12 cellular contexts compared by ENCODE assay signal in genomic region chr12:17928708-17929366, GRCh38.
DNase-seq lines count a peak whose midpoint lies in the region; ATAC-seq and TF ChIP-seq lines count a peak whose summit lies in the region.
"Had no signal": no experiment of that assay in that cellular context is flagged by ENCODE, and none has a peak within 500 bp of the region (broad histone marks: within the 10 kb centered on the region; RNA-seq: fewer than 3 reads in every experiment).

No MANE protein-coding gene starts in this region.

- no peaks in the 10 kb centered on the region for H3K9me2 ChIP-seq in PC-3 (replicated peaks; ENCODE audit: low read length)

- H3K4me3 ChIP-seq in PC-3 (ENCODE audit: low read length) (peak overlapping the region; percentile 48; the same call in 1 of the 2 replicates), smooth muscle cell (no peak overlapping the region)
- H3K4me3 ChIP-seq: adrenal gland, upper lobe of right lung had no signal

- H3K4me2 ChIP-seq in PC-3 (ENCODE audit: low read length) (peak overlapping the region; percentile 80), smooth muscle cell (no peak overlapping the region)

- H3K27me3 ChIP-seq in PC-3 (ENCODE audit: low read length) (no peaks in the 10 kb centered on the region), smooth muscle cell (ENCODE audit: low read depth) (no peaks in the 10 kb centered on the region)
- H3K27me3 ChIP-seq: adrenal gland, upper lobe of right lung had no signal

- intact Hi-C loops in PC-3 (cut with micrococcal nuclease): loop anchor here (1.0 to 10.0 kb wide), 3 partner anchors 287 to 584 kb away; no protein-coding TSS in a partner anchor

- H3K79me2 ChIP-seq in PC-3 (ENCODE audit: low read length) (no peaks in the 10 kb centered on the region), smooth muscle cell (ENCODE audit: low read depth) (no peaks in the 10 kb centered on the region)

- H3K4me1 ChIP-seq in PC-3 (ENCODE audit: insufficient read depth, low read length): peaks cover 30% of the 10 kb centered on the region
- peaks cover 4% of the 10 kb centered on the region for H3K4me1 ChIP-seq in smooth muscle cell (ENCODE audit: low read depth)
- H3K4me1 ChIP-seq: adrenal gland, upper lobe of right lung had no signal

- H3K9me3 ChIP-seq in PC-3 (ENCODE audit: low read length) (no peaks in the 10 kb centered on the region), smooth muscle cell (replicated peaks; ENCODE audit: low read depth) (no peaks in the 10 kb centered on the region)
- H3K9me3 ChIP-seq: adrenal gland, upper lobe of right lung had no signal

- H3K36me3 ChIP-seq in PC-3 (ENCODE audit: low read depth, low read length) (no peaks in the 10 kb centered on the region), smooth muscle cell (ENCODE audit: low read depth) (no peaks in the 10 kb centered on the region)
- H3K36me3 ChIP-seq: adrenal gland, upper lobe of right lung, WERI-Rb-1 had no signal

- no peaks in the 10 kb centered on the region for H4K20me1 ChIP-seq in PC-3 (ENCODE audit: low read length)
- no peaks in the 10 kb centered on the region for H4K20me1 ChIP-seq in smooth muscle cell (ENCODE audit: low read depth)

- peak overlapping the region; percentile 75 for H2AFZ ChIP-seq in PC-3 (ENCODE audit: low read length)
- H2AFZ ChIP-seq in smooth muscle cell (ENCODE audit: low read depth): peak overlapping the region; percentile 35

- H3K9ac ChIP-seq in PC-3 (ENCODE audit: low read length) (no peak overlapping the region), smooth muscle cell (ENCODE audit: low read depth) (no peak overlapping the region)

- DNase-seq in NCI-H1694 (lab: John Stamatoyannopoulos, UW): peak; percentile 5
- no peak for DNase-seq in NCI-H1694 treated with DMSO at 0.1 percent for 48 hours (lab: John Stamatoyannopoulos, UW)
- peak; percentile 88 for DNase-seq in PC-3
- peak; percentile 38 for DNase-seq in fibroblast of peridontal ligament (ENCODE audit: extremely low read depth)
- no peak for DNase-seq in smooth muscle cell (lab: John Stamatoyannopoulos, UW; ENCODE audit: unreplicated experiment)
- no peak for DNase-seq in activated CD4-positive, alpha-beta T cell treated with anti-CD3 and anti-CD28 coated beads, Interleukin-2, amount 50 U/mL, for 1 hour
- DNase-seq in NCI-H1930 (lab: John Stamatoyannopoulos, UW): no peak
- DNase-seq: adrenal gland, NCI-H1436, upper lobe of right lung, WERI-Rb-1 had no signal

- peak; percentile 86 for ATAC-seq in PC-3
- ATAC-seq in GM19467 (IDR thresholded peaks at IDR 0.05; ENCODE audit: unreplicated experiment): no peak
- ATAC-seq: upper lobe of right lung had no signal

- H3F3A ChIP-seq in PC-3 (ENCODE audit: low read length, unreplicated experiment): no peaks in the 10 kb centered on the region
- H3F3A ChIP-seq in smooth muscle cell (ENCODE audit: low read depth): no peaks in the 10 kb centered on the region

- BruUV-seq in PC-3 (replicated peaks; lab: Mats Ljungman, UMichigan): no TSS peak

- H3K27ac ChIP-seq in PC-3 (ENCODE audit: low read length) (peak overlapping the region; percentile 63), smooth muscle cell (ENCODE audit: low read depth) (no peak overlapping the region)
- H3K27ac ChIP-seq: adrenal gland, upper lobe of right lung, WERI-Rb-1 had no signal

- POLR2A ChIA-PET in PC-3 (lab: Charles Lee; ENCODE audit: unreplicated experiment): no interaction called here

- WGBS in smooth muscle cell (ENCODE audit: low lambda C conversion rate): 80% methylated on average over 4 of the region's 4 CpGs

- CTCF ChIA-PET in PC-3 (lab: Charles Lee): no interaction called here

- TF ChIP-seq CTCF in PC-3 (conservative IDR thresholded peaks at IDR 0.05; ENCODE audit: low read depth, low read length) (peak; percentile 74), smooth muscle cell (IDR thresholded peaks at IDR 0.05; ENCODE audit: borderline replicate concordance, insufficient read depth, poor library complexity, severe bottlenecking) (peak; percentile 13)

Comparison
In these comparisons a context has a peak if more than half of its experiments do, and no peak if none do; other contexts are left out.
1. DNase-seq: peak in NCI-H1694 (single experiment), PC-3 (single experiment) and fibroblast of peridontal ligament (single experiment); none in NCI-H1694 treated with DMSO at 0.1 percent for 48 hours (single experiment), smooth muscle cell (single experiment), activated CD4-positive, alpha-beta T cell treated with anti-CD3 and anti-CD28 coated beads, Interleukin-2, amount 50 U/mL, for 1 hour (single experiment) and NCI-H1930 (0 of 2).